In genomic region chr12:24767016-24767415, GRCh38 we compare ENCODE assay signal across 25 cellular contexts.
A peak's percentile ranks its signal among the peaks of the same experiment; 100 is the strongest.
DNase-seq lines count a peak whose midpoint lies in the region; ATAC-seq, FAIRE-seq and TF ChIP-seq lines count a peak whose summit lies in the region.
"Had no signal": no experiment of that assay in that cellular context is flagged by ENCODE, and none has a peak within 500 bp of the region (broad histone marks: within the 10 kb centered on the region; RNA-seq: fewer than 3 reads in every experiment).

No MANE protein-coding gene starts in this region.

- H3K4me1 Mint-ChIP-seq in activated T-cell treated with anti-CD3 and anti-CD28 coated beads, Interleukin-2, amount 50 U/mL, for 72 hours (ENCODE audit: low read depth): peaks cover 37% of the 10 kb centered on the region
- H3K4me1 Mint-ChIP-seq in activated T-helper 17 cell treated with anti-CD3 and anti-CD28 coated beads, Interleukin-2, amount 50 U/mL, for 72 hours: peaks cover 9% of the 10 kb centered on the region
- H3K4me1 Mint-ChIP-seq: H9 had no signal

- peaks cover 0 to 6% of the 10 kb centered on the region in 2 donors for H3K36me3 Mint-ChIP-seq in activated T-cell treated with anti-CD3 and anti-CD28 coated beads, Interleukin-2, amount 50 U/mL, for 72 hours (ENCODE audit: insufficient read depth in 2 of 2)
- no peaks in the 10 kb centered on the region for H3K36me3 Mint-ChIP-seq in activated T-helper 17 cell treated with anti-CD3 and anti-CD28 coated beads, Interleukin-2, amount 50 U/mL, for 72 hours (ENCODE audit: low read depth)

- H3K4me1 ChIP-seq in foreskin keratinocyte: peaks cover 3% of the 10 kb centered on the region
- H3K4me1 ChIP-seq in PC-9 (replicated peaks; ENCODE audit: insufficient read depth): no peaks in the 10 kb centered on the region
- H3K4me1 ChIP-seq: BE2C had no signal

- H3K27ac ChIP-seq in foreskin keratinocyte (no peak overlapping the region), PC-9 (no peak overlapping the region)
- H3K27ac ChIP-seq: GM23248 had no signal

- TF ChIP-seq POLR2A in GM12892 (IDR thresholded peaks at IDR 0.05; ENCODE audit: low read depth, low read length): no peak

- H3K36me3 ChIP-seq in PC-9 (ENCODE audit: low read depth): no peaks in the 10 kb centered on the region
- H3K36me3 ChIP-seq: BE2C had no signal

- peak overlapping the region; percentile 20 for H3K27ac Mint-ChIP-seq in activated T-cell treated with anti-CD3 and anti-CD28 coated beads, Interleukin-2, amount 50 U/mL, for 72 hours
- no peak overlapping the region for H3K27ac Mint-ChIP-seq in activated T-helper 17 cell treated with anti-CD3 and anti-CD28 coated beads, Interleukin-2, amount 50 U/mL, for 72 hours
- H3K27ac Mint-ChIP-seq: HFFc6 had no signal

- H3F3A ChIP-seq in PC-9 (ENCODE audit: insufficient read depth, low read depth): no peaks in the 10 kb centered on the region

- CTCF ChIA-PET in PC-9 (lab: Charles Lee): no interaction called here

- H2AFZ ChIP-seq in PC-9: no peak overlapping the region
- H2AFZ ChIP-seq: GM23248 had no signal

- no peaks in the 10 kb centered on the region for H4K20me1 ChIP-seq in PC-9 (ENCODE audit: insufficient read depth)

- TF ChIP-seq CTCF in foreskin keratinocyte (conservative IDR thresholded peaks at IDR 0.05) (no peak), PC-9 (conservative IDR thresholded peaks at IDR 0.05) (no peak)

- intact Hi-C loops in PC-9 (cut with micrococcal nuclease; ENCODE audit: unreplicated experiment): no loop called here

- no peak overlapping the region for H3K4me3 ChIP-seq in PC-9
- H3K4me3 ChIP-seq: GM12878, GM23248 had no signal

- POLR2A ChIA-PET in PC-9 (lab: Charles Lee; ENCODE audit: unreplicated experiment): no interaction called here

- H3K27me3 ChIP-seq in foreskin keratinocyte (no peaks in the 10 kb centered on the region), PC-9 (ENCODE audit: insufficient read depth, low read depth) (peaks cover 8% of the 10 kb centered on the region; the same call in 1 of the 2 replicates)
- H3K27me3 ChIP-seq: BE2C had no signal

- H3K9me2 ChIP-seq in PC-9 (ENCODE audit: insufficient read depth): no peaks in the 10 kb centered on the region

- H3K9me3 ChIP-seq in PC-9 (ENCODE audit: insufficient read depth, low read depth): no peaks in the 10 kb centered on the region
- H3K9me3 ChIP-seq: BE2C had no signal

- ATAC-seq in activated T-cell treated with anti-CD3 and anti-CD28 coated beads, Interleukin-2, amount 50 U/mL, for 72 hours (replicated peaks in 1 of 2): peak; percentile 77
- peak; percentile 83 for ATAC-seq in activated T-helper 17 cell treated with anti-CD3 and anti-CD28 coated beads, Interleukin-2, amount 50 U/mL, for 72 hours (replicated peaks)
- ATAC-seq in foreskin keratinocyte: peak; percentile 84
- ATAC-seq: GM12878, Panc1 had no signal

- no peaks in the 10 kb centered on the region for H3K79me2 ChIP-seq in PC-9 (ENCODE audit: low read depth)

- FAIRE-seq in GM12892 (lab: Jason Lieb, UNC): peak; percentile 42
- FAIRE-seq: D721Med, GM12878 had no signal

- H3K4me3 Mint-ChIP-seq in activated T-cell treated with anti-CD3 and anti-CD28 coated beads, Interleukin-2, amount 50 U/mL, for 72 hours: no peak overlapping the region
- no peak overlapping the region for H3K4me3 Mint-ChIP-seq in activated T-helper 17 cell treated with anti-CD3 and anti-CD28 coated beads, Interleukin-2, amount 50 U/mL, for 72 hours
- H3K4me3 Mint-ChIP-seq: H9, HFFc6 had no signal

- H3K4me2 ChIP-seq in PC-9: no peak overlapping the region

- BruUV-seq in PC-9 (replicated peaks; lab: Mats Ljungman, UMichigan): no TSS peak

- peaks cover 13% of the 10 kb centered on the region for H3K27me3 Mint-ChIP-seq in activated T-cell treated with anti-CD3 and anti-CD28 coated beads, Interleukin-2, amount 50 U/mL, for 72 hours (ENCODE audit: low read depth)
- no peaks in the 10 kb centered on the region for H3K27me3 Mint-ChIP-seq in activated T-helper 17 cell treated with anti-CD3 and anti-CD28 coated beads, Interleukin-2, amount 50 U/mL, for 72 hours

- peak; percentile 28 to 40 for DNase-seq in activated T-cell treated with anti-CD3 and anti-CD28 coated beads, Interleukin-2, amount 50 U/mL, for 72 hours
- no peak for DNase-seq in activated T-cell treated with anti-CD3 and anti-CD28 coated beads, Interleukin-2, amount 50 U/mL, for 1 hour
- DNase-seq in GM12892 (ENCODE audit: insufficient read length) (no peak), foreskin keratinocyte (peak; percentile 66 to 72), EL (no peak), PC-9 (no peak)
- DNase-seq: BE2C; DMS79; GM23248; H9; HFFc6; KG1; NCI-H1092 treated with DMSO at 0.1 percent for 48 hours; NCI-H146; NCI-H2081; NCI-H2171; NCI-H345; NCI-H524; NCI-H774; NK-92 treated with Interleukin-12 subunit alpha and Interleukin-12 subunit beta, amount 100 ng/mL, for 24 hours; SIG-M5 had no signal

- H3K9me3 Mint-ChIP-seq in activated T-cell treated with anti-CD3 and anti-CD28 coated beads, Interleukin-2, amount 50 U/mL, for 72 hours: no peaks in the 10 kb centered on the region
- no peaks in the 10 kb centered on the region for H3K9me3 Mint-ChIP-seq in activated T-helper 17 cell treated with anti-CD3 and anti-CD28 coated beads, Interleukin-2, amount 50 U/mL, for 72 hours
- H3K9me3 Mint-ChIP-seq: HFFc6 had no signal

Comparison
In these comparisons a context has a peak if more than half of its experiments do, and no peak if none do; other contexts are left out.
1. DNase-seq: peak in activated T-cell treated with anti-CD3 and anti-CD28 coated beads, Interleukin-2, amount 50 U/mL, for 72 hours (2 of 2) and foreskin keratinocyte (2 of 2); none in activated T-cell treated with anti-CD3 and anti-CD28 coated beads, Interleukin-2, amount 50 U/mL, for 1 hour (single experiment), GM12892 (single experiment), EL (single experiment) and PC-9 (0 of 2).
2. Peak in every context shown above with its lines, with median percentiles within 50 percentile points of each other: ATAC-seq.